10 cellular contexts compared by ENCODE assay signal in the genomic region with DNA sequence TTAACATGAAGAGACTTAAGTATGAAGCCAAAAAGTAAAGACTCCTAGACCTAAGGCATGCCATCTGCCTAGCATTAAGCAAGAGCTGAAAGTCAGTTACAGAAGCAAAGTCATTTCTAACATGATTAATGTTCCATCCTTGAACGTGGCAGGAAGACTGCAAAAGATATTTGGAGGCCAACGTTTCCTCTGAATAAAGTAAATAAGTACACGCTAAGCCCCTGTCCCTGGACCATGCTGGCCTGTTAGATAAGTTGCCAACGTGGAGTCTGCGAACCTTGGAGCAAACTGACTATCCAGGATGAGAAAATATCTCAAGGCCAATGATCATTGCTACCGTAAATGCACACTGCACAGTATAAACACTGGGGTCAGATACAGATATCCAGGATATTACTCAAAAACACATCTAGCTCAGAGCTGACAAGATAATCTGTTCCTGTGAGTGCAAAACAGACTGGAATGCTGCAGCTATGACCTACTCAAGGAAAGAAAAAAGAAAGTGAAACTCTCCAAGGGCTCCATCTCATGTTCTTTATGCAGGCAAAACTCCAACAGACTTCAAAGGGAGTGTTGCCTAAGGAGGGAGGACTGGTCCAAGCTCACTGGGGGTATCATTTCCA.
DNase-seq lines count a peak whose midpoint lies in the region; TF ChIP-seq lines count a peak whose summit lies in the region.
"Had no signal": no experiment of that assay in that cellular context is flagged by ENCODE, and none has a peak within 500 bp of the region (broad histone marks: within the 10 kb centered on the region; RNA-seq: fewer than 3 reads in every experiment).

No MANE protein-coding gene starts in this region.

- H3K4me3 Mint-ChIP-seq in CD8-positive, alpha-beta memory T cell = no peak overlapping the region
- peak overlapping the region; percentile 30 for H3K4me3 Mint-ChIP-seq in osteocyte (ENCODE audit: unreplicated experiment)
- H3K4me3 Mint-ChIP-seq: neural progenitor cell had no signal

- no peak overlapping the region for H3K4me3 ChIP-seq in CD8-positive, alpha-beta memory T cell (ENCODE audit: low read length)
- H3K4me3 ChIP-seq: neural progenitor cell had no signal

- TF ChIP-seq CTCF in osteocyte (IDR thresholded peaks at IDR 0.05) = no peak

- H3K36me3 ChIP-seq in CD8-positive, alpha-beta memory T cell (ENCODE audit: insufficient read depth, low read length) = no peaks in the 10 kb centered on the region
- H3K36me3 ChIP-seq: neural progenitor cell had no signal

- H3K27ac Mint-ChIP-seq in CD8-positive, alpha-beta memory T cell = no peak overlapping the region
- H3K27ac Mint-ChIP-seq in osteocyte (ENCODE audit: unreplicated experiment) = peak overlapping the region; percentile 32
- H3K27ac Mint-ChIP-seq: neural progenitor cell had no signal

- POLR2A ChIA-PET in CD8-positive, alpha-beta memory T cell (lab: Charles Lee) = no interaction called here

- no peak for DNase-seq in CD8-positive, alpha-beta memory T cell
- DNase-seq in NOMO-1 treated with dmso at 0.1 percent for 144 hours (lab: John Stamatoyannopoulos, UW; ENCODE audit: unreplicated experiment) = peak; percentile 51
- DNase-seq in fibroblast of the conjunctiva (ENCODE audit: low read depth) = peak; percentile 74
- DNase-seq in osteocyte (ENCODE audit: extremely low spot score, unreplicated experiment) = no peak
- DNase-seq in GF-D8 (lab: John Stamatoyannopoulos, UW) = no peak
- no peak for DNase-seq in GM19238 (ENCODE audit: insufficient read length, low spot score)
- DNase-seq in activated effector memory CD4-positive, alpha-beta T cell treated with anti-CD3 and anti-CD28 coated beads, Interleukin-2, amount 50 U/mL, for 16 hours = no peak
- DNase-seq in DMS 273 (lab: John Stamatoyannopoulos, UW; ENCODE audit: unreplicated experiment) = no peak
- DNase-seq: NCI-H2171 treated with DMSO at 0.1 percent for 48 hours had no signal

- H3K4me1 Mint-ChIP-seq in CD8-positive, alpha-beta memory T cell = peaks cover 0 to 5% (median 0%) of the 10 kb centered on the region in 3 donors
- peaks cover 12% of the 10 kb centered on the region for H3K4me1 Mint-ChIP-seq in osteocyte (ENCODE audit: unreplicated experiment)

- no peaks in the 10 kb centered on the region for H3K9me3 Mint-ChIP-seq in CD8-positive, alpha-beta memory T cell
- H3K9me3 Mint-ChIP-seq in osteocyte (ENCODE audit: unreplicated experiment) = peaks cover 4% of the 10 kb centered on the region
- H3K9me3 Mint-ChIP-seq: neural progenitor cell had no signal

- H3K27me3 Mint-ChIP-seq in CD8-positive, alpha-beta memory T cell = peaks cover 0 to 3% of the 10 kb centered on the region in 2 donors
- no peaks in the 10 kb centered on the region for H3K27me3 Mint-ChIP-seq in osteocyte (ENCODE audit: unreplicated experiment)

- no peaks in the 10 kb centered on the region for H3K9me3 ChIP-seq in CD8-positive, alpha-beta memory T cell (ENCODE audit: low read length)

- no peaks in the 10 kb centered on the region for H3K27me3 ChIP-seq in CD8-positive, alpha-beta memory T cell (ENCODE audit: insufficient read depth, low read length, poor library complexity, severe bottlenecking)
- H3K27me3 ChIP-seq: neural progenitor cell had no signal

- CTCF ChIA-PET in CD8-positive, alpha-beta memory T cell (lab: Charles Lee) = no interaction called here

- H3K27ac ChIP-seq in CD8-positive, alpha-beta memory T cell (ENCODE audit: low read depth, low read length) = peak overlapping the region; percentile 21
- H3K27ac ChIP-seq: neural progenitor cell had no signal

- no peaks in the 10 kb centered on the region for H3K4me1 ChIP-seq in CD8-positive, alpha-beta memory T cell (ENCODE audit: insufficient read depth, low read length)
- H3K4me1 ChIP-seq: neural progenitor cell had no signal

- no peaks in the 10 kb centered on the region for H3K36me3 Mint-ChIP-seq in CD8-positive, alpha-beta memory T cell
- H3K36me3 Mint-ChIP-seq in osteocyte (ENCODE audit: unreplicated experiment) = no peaks in the 10 kb centered on the region
- H3K36me3 Mint-ChIP-seq: neural progenitor cell had no signal

Comparison
In these comparisons a context has a peak if more than half of its experiments do, and no peak if none do; other contexts are left out.
1. DNase-seq: peak in NOMO-1 treated with dmso at 0.1 percent for 144 hours (single experiment) and fibroblast of the conjunctiva (single experiment); none in CD8-positive, alpha-beta memory T cell (0 of 5), osteocyte (single experiment), GF-D8 (single experiment), GM19238 (single experiment), activated effector memory CD4-positive, alpha-beta T cell treated with anti-CD3 and anti-CD28 coated beads, Interleukin-2, amount 50 U/mL, for 16 hours (single experiment) and DMS 273 (single experiment).